In the genomic region with DNA sequence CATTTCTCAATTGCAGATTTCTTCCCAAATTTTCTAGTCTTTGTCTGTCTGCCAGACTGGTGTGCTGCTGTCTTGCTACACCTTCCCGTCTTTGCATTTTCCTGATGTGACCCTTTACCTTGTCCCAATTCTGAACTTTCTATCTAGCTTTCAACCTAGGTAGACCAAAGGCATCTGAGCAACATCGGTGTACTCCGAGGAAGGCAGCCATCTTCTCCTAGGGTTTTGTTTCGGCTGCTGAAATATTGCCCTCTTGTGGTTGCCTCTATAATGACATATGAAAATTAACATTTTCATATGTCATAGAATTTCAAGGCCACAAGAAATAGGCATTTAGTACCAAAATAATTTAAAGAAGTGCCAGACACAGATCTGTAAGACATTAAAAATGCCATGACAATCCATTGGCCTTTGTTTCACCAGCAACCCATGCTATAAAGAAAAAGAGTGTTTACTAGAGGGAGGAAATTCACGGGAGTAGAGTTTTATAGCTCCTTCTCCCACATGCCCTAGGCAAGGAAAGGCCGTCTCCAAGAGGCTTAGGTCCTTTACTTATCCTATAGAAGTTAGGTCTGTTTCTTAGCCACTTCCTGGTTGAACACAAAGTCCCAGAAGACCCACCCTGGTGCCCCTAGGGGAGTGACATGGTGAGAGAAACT, we compare ENCODE assay signal across 1 cellular context.
TF ChIP-seq lines count a peak whose summit lies in the region.

No MANE protein-coding gene starts in this region.

TF ChIP-seq in endothelial cell of umbilical vein, 7 proteins besides CTCF, POLR2A, EP300 and RAD21:
- no peak for TF ChIP-seq POLR2AphosphoS5 (IDR thresholded peaks at IDR 0.05; ENCODE audit: insufficient read depth, low read depth, low read length)
- TF ChIP-seq, protein P1, sequence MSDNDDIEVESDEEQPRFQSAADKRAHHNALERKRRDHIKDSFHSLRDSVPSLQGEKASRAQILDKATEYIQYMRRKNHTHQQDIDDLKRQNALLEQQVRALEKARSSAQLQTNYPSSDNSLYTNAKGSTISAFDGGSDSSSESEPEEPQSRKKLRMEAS (IDR thresholded peaks at IDR 0.05; ENCODE audit: insufficient read depth, insufficient read length): no peak
- TF ChIP-seq MYC (IDR thresholded peaks at IDR 0.05; ENCODE audit: low read depth, low read length): no peak
